33 cellular contexts compared by ENCODE assay signal in genomic region chr9:86662890-86663468, GRCh38.
"Had no signal": no experiment of that assay in that cellular context is flagged by ENCODE, and none has a peak within 500 bp of the region (broad histone marks: within the 10 kb centered on the region; RNA-seq: fewer than 3 reads in every experiment).

No MANE protein-coding gene starts in this region.

- H3K36me3 Mint-ChIP-seq: activated CD4-positive, alpha-beta memory T cell treated with anti-CD3 and anti-CD28 coated beads for 36 hours; activated CD8-positive, alpha-beta memory T cell treated with anti-CD3 and anti-CD28 coated beads, Interleukin-2, amount 10 ng/mL, durations not matched to agents 7 days and 5 days; activated naive CD4-positive, alpha-beta T cell treated with anti-CD3 and anti-CD28 coated beads, Interleukin-2, amount 50 U/mL, for 24 hours; activated naive CD8-positive, alpha-beta T cell treated with anti-CD3 and anti-CD28 coated beads for 36 hours; brain had no signal

- H3K27me3 ChIP-seq: adrenal gland, ascending aorta, breast epithelium, foreskin keratinocyte, gastrocnemius medialis had no signal

- H3K9me3 Mint-ChIP-seq: activated CD4-positive, alpha-beta memory T cell treated with anti-CD3 and anti-CD28 coated beads for 36 hours; activated CD4-positive, alpha-beta T cell treated with anti-CD3 and anti-CD28 coated beads, Interleukin-2, amount 10 ng/mL, durations not matched to agents 24 days and 14 days; activated naive CD4-positive, alpha-beta T cell treated with anti-CD3 and anti-CD28 coated beads for 36 hours; activated naive CD4-positive, alpha-beta T cell treated with anti-CD3 and anti-CD28 coated beads, Interleukin-2, amount 50 U/mL, for 24 hours; activated naive CD8-positive, alpha-beta T cell treated with anti-CD3 and anti-CD28 coated beads, Interleukin-2, amount 50 U/mL, for 24 hours; activated T-helper 1 cell treated with anti-CD3 and anti-CD28 coated beads, Interleukin-12 subunit alpha, Interleukin-12 subunit beta, Interleukin-2, Interleukin-4 antibody, amounts not matched to agents 30 ng/mL and 10 ng/mL and 1 ng/mL, durations not matched to agents 14 hours and 24 hours and 36 hours; activated T-helper 2 cell treated with anti-CD3 and anti-CD28 coated beads, Interferon-gamma antibody, Interleukin-2, Interleukin-4, amounts not matched to agents 10 μg/mL and 5 μg/mL and 100 μg/mL, durations not matched to agents 14 hours and 24 hours and 36 hours; central memory CD8-positive, alpha-beta T cell; endodermal cell had no signal

- ATAC-seq: activated CD4-positive, alpha-beta T cell treated with anti-CD3 and anti-CD28 coated beads for 36 hours; activated CD8-positive, alpha-beta memory T cell treated with anti-CD3 and anti-CD28 coated beads, Interleukin-2, amount 10 ng/mL, durations not matched to agents 7 days and 5 days; activated CD8-positive, alpha-beta T cell treated with anti-CD3 and anti-CD28 coated beads, Interleukin-2, amount 10 ng/mL, durations not matched to agents 7 days and 5 days; activated naive CD8-positive, alpha-beta T cell treated with anti-CD3 and anti-CD28 coated beads, Interleukin-2, amount 50 U/mL, for 24 hours; esophagus mucosa; foreskin keratinocyte; gastrocnemius medialis had no signal

- DNase-seq: activated CD4-positive, alpha-beta memory T cell treated with anti-CD3 and anti-CD28 coated beads for 36 hours; activated CD4-positive, alpha-beta T cell treated with anti-CD3 and anti-CD28 coated beads for 36 hours; activated CD4-positive, alpha-beta T cell treated with anti-CD3 and anti-CD28 coated beads, Interleukin-2, amount 10 ng/mL, durations not matched to agents 24 days and 14 days; activated CD4-positive, CD25-positive, alpha-beta regulatory T cell; activated CD4-positive, CD25-positive, alpha-beta regulatory T cell treated with anti-CD3 and anti-CD28 coated beads, Interleukin-2, amount 50 U/mL, for 72 hours; activated CD8-positive, alpha-beta memory T cell treated with anti-CD3 and anti-CD28 coated beads, Interleukin-2, amount 10 ng/mL, durations not matched to agents 7 days and 5 days; activated CD8-positive, alpha-beta memory T cell treated with anti-CD3 and anti-CD28 coated beads, Interleukin-2, amount 50 U/mL, for 4 hours; activated CD8-positive, alpha-beta T cell treated with anti-CD3 and anti-CD28 coated beads, Interleukin-2, amount 10 ng/mL, durations not matched to agents 7 days and 5 days; activated effector memory CD4-positive, alpha-beta T cell treated with anti-CD3 and anti-CD28 coated beads, Interleukin-2, amount 50 U/mL, for 16 hours; activated naive CD4-positive, alpha-beta T cell treated with anti-CD3 and anti-CD28 coated beads for 36 hours; activated naive CD8-positive, alpha-beta T cell treated with anti-CD3 and anti-CD28 coated beads for 36 hours; activated naive CD8-positive, alpha-beta T cell treated with anti-CD3 and anti-CD28 coated beads, Interleukin-2, amount 50 U/mL, for 24 hours; activated T-cell treated with anti-CD3 and anti-CD28 coated beads, Interleukin-2, amount 50 U/mL, for 1 hour; activated T-cell treated with anti-CD3 and anti-CD28 coated beads, Interleukin-2, amount 50 U/mL, for 48 hours; adrenal gland; amygdala; dorsolateral prefrontal cortex; effector memory CD4-positive, alpha-beta T cell; endodermal cell; foreskin keratinocyte; gastrocnemius medialis; T-helper 2 cell had no signal

- H3K27ac ChIP-seq: adrenal gland, ascending aorta, breast epithelium, cardiac muscle cell, coronary artery, dorsolateral prefrontal cortex, foreskin keratinocyte, gastrocnemius medialis had no signal

- H3K4me3 Mint-ChIP-seq: activated CD4-positive, alpha-beta memory T cell treated with anti-CD3 and anti-CD28 coated beads for 36 hours; activated CD4-positive, alpha-beta T cell treated with anti-CD3 and anti-CD28 coated beads for 36 hours; activated CD4-positive, alpha-beta T cell treated with anti-CD3 and anti-CD28 coated beads, Interleukin-2, amount 10 ng/mL, durations not matched to agents 24 days and 14 days; activated CD8-positive, alpha-beta memory T cell treated with anti-CD3 and anti-CD28 coated beads, Interleukin-2, amount 10 ng/mL, durations not matched to agents 7 days and 5 days; activated CD8-positive, alpha-beta T cell treated with anti-CD3 and anti-CD28 coated beads, Interleukin-2, amount 10 ng/mL, durations not matched to agents 7 days and 5 days; activated naive CD4-positive, alpha-beta T cell treated with anti-CD3 and anti-CD28 coated beads for 36 hours; activated naive CD4-positive, alpha-beta T cell treated with anti-CD3 and anti-CD28 coated beads, Interleukin-2, amount 50 U/mL, for 24 hours; activated naive CD8-positive, alpha-beta T cell treated with anti-CD3 and anti-CD28 coated beads for 36 hours; activated naive CD8-positive, alpha-beta T cell treated with anti-CD3 and anti-CD28 coated beads, Interleukin-2, amount 50 U/mL, for 24 hours; activated T-helper 1 cell treated with anti-CD3 and anti-CD28 coated beads, Interleukin-12 subunit alpha, Interleukin-12 subunit beta, Interleukin-2, Interleukin-4 antibody, amounts not matched to agents 30 ng/mL and 10 ng/mL and 1 ng/mL, durations not matched to agents 14 hours and 24 hours and 36 hours; brain; central memory CD8-positive, alpha-beta T cell; dendritic cell treated with granulocyte-macrophage colony-stimulating factor and Interleukin-4, amounts not matched to agents 40 ng/mL and 50 ng/mL, for 4 days; endodermal cell had no signal

- H3K36me3 ChIP-seq: adrenal gland, ascending aorta, breast epithelium, cardiac muscle cell, gastrocnemius medialis had no signal

- H3K27me3 Mint-ChIP-seq: activated CD4-positive, alpha-beta T cell treated with anti-CD3 and anti-CD28 coated beads, Interleukin-2, amount 10 ng/mL, durations not matched to agents 24 days and 14 days; activated CD8-positive, alpha-beta memory T cell treated with anti-CD3 and anti-CD28 coated beads, Interleukin-2, amount 10 ng/mL, durations not matched to agents 7 days and 5 days had no signal

- H3K4me3 ChIP-seq: adrenal gland, ascending aorta, breast epithelium, cardiac muscle cell, coronary artery, dorsolateral prefrontal cortex, gastrocnemius medialis had no signal

- H3K27ac Mint-ChIP-seq: activated CD4-positive, alpha-beta memory T cell treated with anti-CD3 and anti-CD28 coated beads for 36 hours; activated CD4-positive, alpha-beta T cell treated with anti-CD3 and anti-CD28 coated beads for 36 hours; activated CD4-positive, alpha-beta T cell treated with anti-CD3 and anti-CD28 coated beads, Interleukin-2, amount 10 ng/mL, durations not matched to agents 24 days and 14 days; activated CD8-positive, alpha-beta memory T cell treated with anti-CD3 and anti-CD28 coated beads, Interleukin-2, amount 10 ng/mL, durations not matched to agents 7 days and 5 days; activated CD8-positive, alpha-beta T cell treated with anti-CD3 and anti-CD28 coated beads, Interleukin-2, amount 10 ng/mL, durations not matched to agents 7 days and 5 days; activated naive CD4-positive, alpha-beta T cell treated with anti-CD3 and anti-CD28 coated beads for 36 hours; activated naive CD4-positive, alpha-beta T cell treated with anti-CD3 and anti-CD28 coated beads, Interleukin-2, amount 50 U/mL, for 24 hours; activated naive CD8-positive, alpha-beta T cell treated with anti-CD3 and anti-CD28 coated beads for 36 hours; activated naive CD8-positive, alpha-beta T cell treated with anti-CD3 and anti-CD28 coated beads, Interleukin-2, amount 50 U/mL, for 24 hours; activated T-helper 1 cell treated with anti-CD3 and anti-CD28 coated beads, Interleukin-12 subunit alpha, Interleukin-12 subunit beta, Interleukin-2, Interleukin-4 antibody, amounts not matched to agents 30 ng/mL and 10 ng/mL and 1 ng/mL, durations not matched to agents 14 hours and 24 hours and 36 hours; activated T-helper 2 cell treated with anti-CD3 and anti-CD28 coated beads, Interferon-gamma antibody, Interleukin-2, Interleukin-4, amounts not matched to agents 10 μg/mL and 5 μg/mL and 100 μg/mL, durations not matched to agents 14 hours and 24 hours and 36 hours; brain; dendritic cell treated with granulocyte-macrophage colony-stimulating factor and Interleukin-4, amounts not matched to agents 40 ng/mL and 50 ng/mL, for 4 days; endodermal cell had no signal

- H3K4me1 ChIP-seq: adrenal gland, ascending aorta, breast epithelium, gastrocnemius medialis had no signal

- H3K9me3 ChIP-seq: adrenal gland, ascending aorta, breast epithelium, gastrocnemius medialis had no signal

- H3K4me1 Mint-ChIP-seq: endodermal cell had no signal
